Comparison of ENCODE assay signal across 8 cellular contexts in the genomic region with DNA sequence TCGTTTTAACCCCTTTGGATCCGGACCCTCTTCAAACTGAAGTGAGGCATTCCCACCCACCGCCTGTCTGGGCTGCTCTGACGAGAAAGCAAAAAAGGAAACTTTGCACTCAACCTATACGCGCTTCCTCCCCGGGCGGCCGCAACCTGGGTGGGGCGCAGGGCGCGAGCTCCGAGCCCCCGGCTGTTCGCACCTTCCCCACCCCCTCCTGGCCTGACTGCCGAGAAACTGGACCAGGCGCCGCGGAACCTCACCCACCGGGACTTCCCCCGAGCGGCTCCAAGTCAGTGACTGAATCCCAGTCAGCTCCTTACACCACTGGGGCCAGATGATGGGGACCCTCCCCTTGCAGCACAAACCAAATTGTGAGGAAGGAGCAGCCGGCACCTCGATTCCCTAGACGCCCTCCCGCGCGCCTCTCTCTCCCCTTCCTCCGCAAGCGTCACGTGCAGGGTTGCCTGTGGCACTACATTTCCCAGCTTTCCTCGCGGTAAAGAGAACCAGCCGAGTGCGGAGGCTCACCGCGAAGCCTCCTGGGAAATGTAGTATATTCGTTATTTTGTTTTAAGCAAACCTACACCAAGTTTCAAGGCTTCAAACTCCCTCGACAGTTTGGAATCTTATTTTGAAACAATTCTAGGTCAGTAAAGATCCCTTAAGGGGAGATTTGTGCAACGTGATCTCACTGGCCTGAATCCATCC. TPM values are rescaled to one million over a fixed set of nuclear protein-coding genes. Genes with fewer than 3 reads are reported as not detected.
DNase-seq lines count a peak whose midpoint lies in the region; ATAC-seq and TF ChIP-seq lines count a peak whose summit lies in the region.

Gene RAB29 (minus strand): TSS at position 468 of the 702 bp plus-strand sequence. CDS start 526 bp downstream, outside the sequence.

- CTCF ChIA-PET in naive thymus-derived CD4-positive, alpha-beta T cell (lab: Charles Lee) = interaction anchor here (0.6 to 4.2 kb wide), 7 partner anchors 11 to 417 kb away, joined by 3 to 23 read pairs (median 4); partner anchors contain the start of gene NUCKS1

- peaks cover 0 to 2% (median 0%) of the 10 kb centered on the region in 5 donors for H3K27me3 Mint-ChIP-seq in naive thymus-derived CD4-positive, alpha-beta T cell
- H3K27me3 Mint-ChIP-seq in stimulated activated memory B cell treated with anti-CD40 and anti-IgM and Interleukin-4, amounts not matched to agents 10 μg/mL and 1 μg/mL and 100 μg/mL, for 72 hours = no peaks in the 10 kb centered on the region

- peak; percentile 59 for DNase-seq in DMS53 treated with DMSO at 0.1 percent for 48 hours (lab: John Stamatoyannopoulos, UW; ENCODE audit: unreplicated experiment)
- peak; percentile 91 for DNase-seq in RKO (ENCODE audit: low spot score)
- peak; percentile 69 for DNase-seq in activated T-helper 1 cell treated with Interleukin-2 at 50 U/mL for 16 hours (ENCODE audit: low read depth)
- DNase-seq in fibroblast of lung (ENCODE audit: low read depth in 2 of 2) = peak; percentile 71 to 85
- peak; percentile 67 to 92 (median 86) for DNase-seq in naive thymus-derived CD4-positive, alpha-beta T cell

- peak within 1 kb of the TSS; percentile 96 to 100 (median 98) for H3K27ac Mint-ChIP-seq in naive thymus-derived CD4-positive, alpha-beta T cell
- peak within 1 kb of the TSS; percentile 93 for H3K27ac Mint-ChIP-seq in stimulated activated memory B cell treated with anti-CD40 and anti-IgM and Interleukin-4, amounts not matched to agents 10 μg/mL and 1 μg/mL and 100 μg/mL, for 72 hours

- peaks cover 0 to 2% (median 0%) of the 10 kb centered on the region in 11 donors for H3K9me3 Mint-ChIP-seq in naive thymus-derived CD4-positive, alpha-beta T cell
- no peaks in the 10 kb centered on the region for H3K9me3 Mint-ChIP-seq in stimulated activated memory B cell treated with anti-CD40 and anti-IgM and Interleukin-4, amounts not matched to agents 10 μg/mL and 1 μg/mL and 100 μg/mL, for 72 hours

- peaks cover 0 to 11% (median 5%) of the 10 kb centered on the region in 5 donors for H3K36me3 Mint-ChIP-seq in naive thymus-derived CD4-positive, alpha-beta T cell
- H3K36me3 Mint-ChIP-seq in stimulated activated memory B cell treated with anti-CD40 and anti-IgM and Interleukin-4, amounts not matched to agents 10 μg/mL and 1 μg/mL and 100 μg/mL, for 72 hours = peaks cover 23% of the 10 kb centered on the region

- H3K4me1 Mint-ChIP-seq in naive thymus-derived CD4-positive, alpha-beta T cell = peaks cover 33 to 67% (median 60%) of the 10 kb centered on the region in 7 donors
- peaks cover 54% of the 10 kb centered on the region for H3K4me1 Mint-ChIP-seq in stimulated activated memory B cell treated with anti-CD40 and anti-IgM and Interleukin-4, amounts not matched to agents 10 μg/mL and 1 μg/mL and 100 μg/mL, for 72 hours

- H2AFZ ChIP-seq in KMS-11 (ENCODE audit: low read depth) (peak within 1 kb of the TSS; percentile 100), fibroblast of lung (ENCODE audit: low read length) (peak within 1 kb of the TSS; percentile 48)

- H3K4me1 ChIP-seq in KMS-11 (ENCODE audit: low read depth, poor library complexity, severe bottlenecking) = peaks cover 26% of the 10 kb centered on the region
- peaks cover 1% of the 10 kb centered on the region for H3K4me1 ChIP-seq in fibroblast of lung (ENCODE audit: control insufficient read depth, extremely low read depth, insufficient read depth, low read length)
- H3K4me1 ChIP-seq in naive thymus-derived CD4-positive, alpha-beta T cell (ENCODE audit: control insufficient read depth in 2 of 2, insufficient read depth in 2 of 2, low read length in 2 of 2) = peaks cover 17 to 24% of the 10 kb centered on the region in 2 donors

- TF ChIP-seq CTCF in KMS-11 (conservative IDR thresholded peaks at IDR 0.05; ENCODE audit: low read depth, low read length) (no peak), fibroblast of lung (conservative IDR thresholded peaks at IDR 0.05 in 1 of 2, IDR thresholded peaks at IDR 0.05 in 1 of 2; ENCODE audit: low read depth in 1 of 2, low read length in 2 of 2) (no peak)

- H3K4me2 ChIP-seq in KMS-11 (peak within 1 kb of the TSS; percentile 62), fibroblast of lung (ENCODE audit: extremely low read depth, insufficient read depth, low read length) (peak within 1 kb of the TSS; percentile 59)

- peak; percentile 63 for ATAC-seq in GM21737 (IDR thresholded peaks at IDR 0.05; ENCODE audit: unreplicated experiment)
- ATAC-seq in naive thymus-derived CD4-positive, alpha-beta T cell = peak; percentile 92
- ATAC-seq in stimulated activated memory B cell treated with anti-CD40 and anti-IgM and Interleukin-4, amounts not matched to agents 10 μg/mL and 1 μg/mL and 100 μg/mL, for 72 hours = peak; percentile 92

- H3K9ac ChIP-seq in KMS-11 (peak within 1 kb of the TSS; percentile 80), fibroblast of lung (ENCODE audit: insufficient read depth, low read length) (peak within 1 kb of the TSS; percentile 46)

- H3K9me3 ChIP-seq in fibroblast of lung (ENCODE audit: control insufficient read depth, insufficient read depth, low read depth, low read length) = no peaks in the 10 kb centered on the region
- no peaks in the 10 kb centered on the region for H3K9me3 ChIP-seq in naive thymus-derived CD4-positive, alpha-beta T cell (ENCODE audit: control insufficient read depth in 2 of 3, low read length in 3 of 3)

- H3K79me2 ChIP-seq in KMS-11 (ENCODE audit: insufficient read depth, low read depth) (no peaks in the 10 kb centered on the region), fibroblast of lung (ENCODE audit: control insufficient read depth, insufficient read depth, low read length) (no peaks in the 10 kb centered on the region)

- POLR2A ChIA-PET in naive thymus-derived CD4-positive, alpha-beta T cell (lab: Charles Lee) = interaction anchor here (0.7 to 6.9 kb wide), 18 partner anchors 10 to 981 kb away, joined by 3 to 85 read pairs (median 5); partner anchors contain the start of genes ELK4, NUCKS1, PM20D1 and SLC41A1

- H4K20me1 ChIP-seq in KMS-11 (ENCODE audit: insufficient read depth) = no peaks in the 10 kb centered on the region
- H4K20me1 ChIP-seq in fibroblast of lung (ENCODE audit: control insufficient read depth, extremely low read depth, insufficient read depth, low read length) = no peaks in the 10 kb centered on the region

- H3K4me3 Mint-ChIP-seq in naive thymus-derived CD4-positive, alpha-beta T cell = peak within 1 kb of the TSS; percentile 88 to 100 (median 96)
- H3K4me3 Mint-ChIP-seq in stimulated activated memory B cell treated with anti-CD40 and anti-IgM and Interleukin-4, amounts not matched to agents 10 μg/mL and 1 μg/mL and 100 μg/mL, for 72 hours = peak within 1 kb of the TSS; percentile 90

- intact Hi-C loops in naive thymus-derived CD4-positive, alpha-beta T cell (cut with micrococcal nuclease) = loop anchor here (1.0 to 10.0 kb wide), 10 partner anchors 25 to 650 kb away; partner anchors contain the start of genes NUCKS1 (in 2 of the 2), PM20D1 (in 2 of the 2), SLC41A1 (in 2 of the 2) and SLC45A3 (in 2 of the 2)

- H3K27me3 ChIP-seq in KMS-11 (ENCODE audit: insufficient read depth, low read depth) (no peaks in the 10 kb centered on the region), fibroblast of lung (ENCODE audit: control insufficient read depth, insufficient read depth, low read length) (no peaks in the 10 kb centered on the region)
- H3K27me3 ChIP-seq in naive thymus-derived CD4-positive, alpha-beta T cell (ENCODE audit: control insufficient read depth in 2 of 2, insufficient read depth in 2 of 2, low read length in 2 of 2) = no peaks in the 10 kb centered on the region

- H3K4me3 ChIP-seq in KMS-11 (IDR thresholded peaks at IDR 0.05; ENCODE audit: insufficient read depth, low read depth, low read length) (peak within 1 kb of the TSS; percentile 97), fibroblast of lung (replicated peaks in 1 of 4; ENCODE audit: control extremely low read depth in 1 of 4, insufficient read depth in 1 of 4, low read depth in 3 of 4, low read length in 4 of 4) (peak within 1 kb of the TSS; percentile 73 to 94 (median 77))
- peak within 1 kb of the TSS; percentile 81 for H3K4me3 ChIP-seq in naive thymus-derived CD4-positive, alpha-beta T cell (ENCODE audit: low read length)

- H3K27ac ChIP-seq in KMS-11 (no peak within 1 kb of the TSS; the same call in 1 of the 2 replicates), fibroblast of lung (ENCODE audit: insufficient read depth, low read length) (peak within 1 kb of the TSS; percentile 38)
- H3K27ac ChIP-seq in naive thymus-derived CD4-positive, alpha-beta T cell (ENCODE audit: low read depth, low read length) = peak within 1 kb of the TSS; percentile 98

- H3K36me3 ChIP-seq in KMS-11 (ENCODE audit: insufficient read depth) (no peaks in the 10 kb centered on the region), fibroblast of lung (ENCODE audit: control insufficient read depth, insufficient read depth, low read length) (no peaks in the 10 kb centered on the region)
- peaks cover 0 to 12% (median 6%) of the 10 kb centered on the region in 3 experiments for H3K36me3 ChIP-seq in naive thymus-derived CD4-positive, alpha-beta T cell (ENCODE audit: control insufficient read depth in 2 of 3, insufficient read depth in 3 of 3, low read length in 3 of 3)

RNA-seq across cellular contexts. Expression of gene RAB29, which starts in this region (rescaled TPM):
- total RNA-seq in fibroblast of lung = 26.2 and 35.2 TPM in 2 replicates
- polyA plus RNA-seq in fibroblast of lung = 31.5 and 34.5 TPM in 2 replicates
- 22.3 and 27.0 TPM in 2 replicates for polyA plus RNA-seq in fibroblast of lung (2012)
- polyA minus RNA-seq in fibroblast of lung (ENCODE audit: low replicate concordance) = 21.4 and 25.8 TPM in 2 replicates
- total RNA-seq in naive thymus-derived CD4-positive, alpha-beta T cell = 10 to 100 TPM; 23.9 to 55.5 (median 45.9) TPM
- 10 to 100 TPM; 57.3 to 76.6 TPM for polyA plus RNA-seq in naive thymus-derived CD4-positive, alpha-beta T cell
